In the genomic region with DNA sequence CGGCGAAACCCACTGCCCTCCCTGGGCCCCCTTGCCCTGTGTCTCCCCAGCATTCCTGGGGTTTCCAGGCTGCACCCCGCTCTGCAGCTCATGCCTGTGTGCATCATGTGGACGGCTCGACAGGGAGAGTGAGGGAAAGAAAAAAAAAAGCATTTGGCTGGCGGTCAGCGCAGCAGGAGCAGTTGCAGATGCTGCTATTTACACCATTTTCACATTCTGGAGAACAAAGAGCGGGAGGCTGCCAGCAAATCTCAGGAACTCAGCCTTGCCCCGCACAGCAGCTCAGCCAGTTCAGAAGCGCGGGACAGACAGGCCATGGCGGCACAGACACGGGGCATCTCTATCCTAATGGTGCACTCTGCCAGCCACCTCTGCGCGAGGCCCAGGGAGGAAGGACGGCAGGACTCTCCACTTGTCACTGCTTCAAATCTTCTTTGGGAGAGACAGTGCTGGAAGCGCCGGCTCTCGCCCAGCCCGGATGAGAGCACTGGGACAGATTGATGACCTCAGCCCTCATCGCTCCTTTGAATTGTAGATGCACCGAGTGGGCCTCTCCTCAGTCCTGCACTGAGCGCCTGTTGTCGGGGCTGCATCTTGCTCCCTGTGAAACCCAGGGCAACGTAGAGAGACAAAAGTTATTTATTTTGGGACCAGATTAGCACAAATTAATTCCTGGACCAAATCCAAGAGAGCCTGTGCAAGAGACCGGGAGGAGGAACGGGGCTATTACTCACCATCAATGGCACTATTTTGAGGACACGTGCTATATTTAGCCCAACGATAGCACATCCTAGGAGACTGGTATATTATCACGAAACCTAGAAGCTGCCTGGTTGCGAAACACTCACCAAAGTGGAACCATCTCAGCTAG, we compare ENCODE assay signal across 8 cellular contexts.
DNase-seq lines count a peak whose midpoint lies in the region; ATAC-seq and TF ChIP-seq lines count a peak whose summit lies in the region.

No MANE protein-coding gene starts in this region.

- no peaks in the 10 kb centered on the region for H3K9me3 Mint-ChIP-seq in endodermal cell
- H3K9me3 Mint-ChIP-seq in type B pancreatic cell = no peaks in the 10 kb centered on the region
- no peaks in the 10 kb centered on the region for H3K9me3 Mint-ChIP-seq in stimulated activated effector memory CD8-positive, alpha-beta T cell treated with anti-CD3 and anti-CD28 coated beads, Interleukin-12 subunit alpha, Interleukin-12 subunit beta, amount 100 ng/mL, for 72 hours

- WGBS in endodermal cell (ENCODE audit: insufficient coverage in 1 of 2, insufficient read length in 1 of 2), 2 experiments = 33 to 42% methylated on average over 21 to 31 of the region's 31 CpGs
- WGBS in mesenchymal stem cell = 20% methylated on average over 30 of the region's 31 CpGs

- H3K4me1 Mint-ChIP-seq in endodermal cell = peaks cover 19% of the 10 kb centered on the region
- H3K4me1 Mint-ChIP-seq in type B pancreatic cell (ENCODE audit: unreplicated experiment) = peaks cover 17% of the 10 kb centered on the region
- H3K4me1 Mint-ChIP-seq in stimulated activated effector memory CD8-positive, alpha-beta T cell treated with anti-CD3 and anti-CD28 coated beads, Interleukin-12 subunit alpha, Interleukin-12 subunit beta, amount 100 ng/mL, for 72 hours = no peaks in the 10 kb centered on the region

- no peak overlapping the region for H2BK15ac ChIP-seq in mesenchymal stem cell (ENCODE audit: low read depth, poor library complexity, severe bottlenecking)

- peak overlapping the region; percentile 53 for H3K4me3 Mint-ChIP-seq in endodermal cell
- peak overlapping the region; percentile 82 for H3K4me3 Mint-ChIP-seq in type B pancreatic cell
- H3K4me3 Mint-ChIP-seq in stimulated activated effector memory CD8-positive, alpha-beta T cell treated with anti-CD3 and anti-CD28 coated beads, Interleukin-12 subunit alpha, Interleukin-12 subunit beta, amount 100 ng/mL, for 72 hours = no peak overlapping the region

- no peak overlapping the region for H3K23ac ChIP-seq in mesenchymal stem cell (ENCODE audit: low read length in 2 of 2)

- no peak overlapping the region for H2BK12ac ChIP-seq in mesenchymal stem cell (ENCODE audit: low read length in 2 of 2)

- H3K27me3 ChIP-seq in endodermal cell (ENCODE audit: control insufficient read depth, insufficient read depth, low read length, poor library complexity, severe bottlenecking) (no peaks in the 10 kb centered on the region), mesenchymal stem cell (ENCODE audit: control insufficient read depth in 1 of 2, insufficient read depth in 1 of 2, low read length in 2 of 2) (peaks cover 0 to 49% of the 10 kb centered on the region in 2 experiments)

- DNase-seq in NCI-H146 (lab: John Stamatoyannopoulos, UW) = peak; percentile 36
- DNase-seq in NCI-H146 treated with DMSO at 0.1 percent for 48 hours (lab: John Stamatoyannopoulos, UW; ENCODE audit: unreplicated experiment) = no peak
- peak; percentile 82 for DNase-seq in endodermal cell
- peak; percentile 52 for DNase-seq in mesenchymal stem cell
- no peak for DNase-seq in type B pancreatic cell (ENCODE audit: extremely low spot score, unreplicated experiment)
- DNase-seq in NCI-H2029 (lab: John Stamatoyannopoulos, UW) = no peak
- DNase-seq in stimulated activated effector memory CD8-positive, alpha-beta T cell treated with anti-CD3 and anti-CD28 coated beads, Interleukin-12 subunit alpha, Interleukin-12 subunit beta, amount 100 ng/mL, for 72 hours (ENCODE audit: low spot score in 2 of 2) = no peak

- H3K36me3 Mint-ChIP-seq in endodermal cell (ENCODE audit: low read depth) (no peaks in the 10 kb centered on the region), type B pancreatic cell (no peaks in the 10 kb centered on the region)
- no peaks in the 10 kb centered on the region for H3K36me3 Mint-ChIP-seq in stimulated activated effector memory CD8-positive, alpha-beta T cell treated with anti-CD3 and anti-CD28 coated beads, Interleukin-12 subunit alpha, Interleukin-12 subunit beta, amount 100 ng/mL, for 72 hours

- H2AFZ ChIP-seq in mesenchymal stem cell (ENCODE audit: low read depth, low read length) = no peak overlapping the region

- H3K4me1 ChIP-seq in endodermal cell (ENCODE audit: control insufficient read depth, insufficient read depth, low read length) (no peaks in the 10 kb centered on the region), mesenchymal stem cell (ENCODE audit: control insufficient read depth, insufficient read depth, low read depth, low read length) (no peaks in the 10 kb centered on the region)

- H3K36me3 ChIP-seq in endodermal cell (ENCODE audit: control insufficient read depth, insufficient read depth, low read length) = no peaks in the 10 kb centered on the region
- H3K36me3 ChIP-seq in mesenchymal stem cell (ENCODE audit: control insufficient read depth in 1 of 2, insufficient read depth in 2 of 2, low read depth in 1 of 2, low read length in 2 of 2) = no peaks in the 10 kb centered on the region

- no peak overlapping the region for H3K14ac ChIP-seq in mesenchymal stem cell (ENCODE audit: low read length in 2 of 2)

- H4K91ac ChIP-seq in mesenchymal stem cell (ENCODE audit: low read length) = no peak overlapping the region

- peaks cover 36% of the 10 kb centered on the region for H3K27me3 Mint-ChIP-seq in endodermal cell (ENCODE audit: insufficient read depth)
- peaks cover 32% of the 10 kb centered on the region for H3K27me3 Mint-ChIP-seq in type B pancreatic cell

- H3K4me2 ChIP-seq in mesenchymal stem cell (ENCODE audit: low read length, poor library complexity, severe bottlenecking) = no peak overlapping the region

- no peak overlapping the region for H2BK5ac ChIP-seq in mesenchymal stem cell (ENCODE audit: low read depth, low read length, poor library complexity, severe bottlenecking)

- H2AK5ac ChIP-seq in mesenchymal stem cell (ENCODE audit: low read length, severe bottlenecking) = no peak overlapping the region

- ATAC-seq in stimulated activated effector memory CD8-positive, alpha-beta T cell treated with anti-CD3 and anti-CD28 coated beads, Interleukin-12 subunit alpha, Interleukin-12 subunit beta, amount 100 ng/mL, for 72 hours = no peak
- ATAC-seq in GM19328 (IDR thresholded peaks at IDR 0.05; ENCODE audit: unreplicated experiment) = no peak

- H2BK120ac ChIP-seq in mesenchymal stem cell (ENCODE audit: low read depth, low read length) = no peak overlapping the region

- H3K27ac ChIP-seq in endodermal cell (ENCODE audit: low read depth, low read length) (peak overlapping the region; percentile 95), mesenchymal stem cell (ENCODE audit: low read length, poor library complexity, severe bottlenecking) (no peak overlapping the region)

- H3K9me3 ChIP-seq in endodermal cell (ENCODE audit: control insufficient read depth, low read length) (no peaks in the 10 kb centered on the region), mesenchymal stem cell (ENCODE audit: control insufficient read depth, low read length) (no peaks in the 10 kb centered on the region)

- H3K9ac ChIP-seq in endodermal cell (ENCODE audit: extremely low read depth, low read length, poor library complexity, severe bottlenecking) (no peak overlapping the region), mesenchymal stem cell (ENCODE audit: low read length) (peak overlapping the region; percentile 69)

- no peak overlapping the region for H3K18ac ChIP-seq in mesenchymal stem cell (ENCODE audit: low read depth in 1 of 2, low read length in 2 of 2)

- no peak overlapping the region for H3K4ac ChIP-seq in mesenchymal stem cell (ENCODE audit: low read depth in 1 of 2, low read length in 2 of 2)

- H4K8ac ChIP-seq in mesenchymal stem cell (ENCODE audit: low read length) = no peak overlapping the region

- H3K27ac Mint-ChIP-seq in endodermal cell = peak overlapping the region; percentile 91
- peak overlapping the region; percentile 47 for H3K27ac Mint-ChIP-seq in type B pancreatic cell
- no peak overlapping the region for H3K27ac Mint-ChIP-seq in stimulated activated effector memory CD8-positive, alpha-beta T cell treated with anti-CD3 and anti-CD28 coated beads, Interleukin-12 subunit alpha, Interleukin-12 subunit beta, amount 100 ng/mL, for 72 hours

- H3K79me1 ChIP-seq in mesenchymal stem cell (replicated peaks; ENCODE audit: low read length, poor library complexity, severe bottlenecking) = no peaks in the 10 kb centered on the region

- H3K4me3 ChIP-seq in endodermal cell (ENCODE audit: low read length) (no peak overlapping the region), mesenchymal stem cell (ENCODE audit: insufficient read depth in 1 of 2, low read depth in 1 of 2, low read length in 2 of 2) (peak overlapping the region in 1 of 2 experiments; percentile 74)

- TF ChIP-seq CTCF in endodermal cell (conservative IDR thresholded peaks at IDR 0.05) (no peak), type B pancreatic cell (conservative IDR thresholded peaks at IDR 0.05) (no peak)

Comparison
In these comparisons a context has a peak if more than half of its experiments do, and no peak if none do; other contexts are left out.
1. DNase-seq: peak in NCI-H146 (single experiment), endodermal cell (single experiment) and mesenchymal stem cell (single experiment); none in NCI-H146 treated with DMSO at 0.1 percent for 48 hours (single experiment), type B pancreatic cell (single experiment), NCI-H2029 (single experiment) and stimulated activated effector memory CD8-positive, alpha-beta T cell treated with anti-CD3 and anti-CD28 coated beads, Interleukin-12 subunit alpha, Interleukin-12 subunit beta, amount 100 ng/mL, for 72 hours (0 of 2).